In the genomic region with DNA sequence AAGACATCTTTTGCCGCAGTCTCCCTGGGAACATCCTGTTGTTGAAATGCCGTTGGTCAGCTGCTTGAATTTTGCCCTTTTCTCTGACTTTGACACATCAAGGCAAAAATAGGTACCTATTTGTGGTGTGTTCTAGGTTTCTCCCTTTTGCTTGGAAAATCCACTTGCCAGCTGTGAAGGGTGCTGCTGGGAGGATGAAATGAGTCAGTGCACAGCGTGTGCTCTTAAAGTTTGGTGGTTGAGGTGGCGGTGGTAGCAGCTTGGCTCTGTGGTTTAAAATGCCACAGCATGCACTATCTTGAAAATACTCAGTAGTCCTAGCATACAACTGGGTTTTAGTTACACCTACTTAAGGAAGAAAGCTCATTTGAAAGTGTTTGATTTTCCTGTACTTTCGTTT, we compare ENCODE assay signal across 9 cellular contexts.
DNase-seq lines count a peak whose midpoint lies in the region; ATAC-seq and TF ChIP-seq lines count a peak whose summit lies in the region.
"Had no signal": no experiment of that assay in that cellular context is flagged by ENCODE, and none has a peak within 500 bp of the region (broad histone marks: within the 10 kb centered on the region; RNA-seq: fewer than 3 reads in every experiment).

No MANE protein-coding gene starts in this region.

- 53 to 66% methylated on average over 5 of the region's 5 CpGs for WGBS in thyroid gland, 2 donors

- no peaks in the 10 kb centered on the region for H3K9me3 ChIP-seq in cardiac muscle cell (ENCODE audit: low read depth)
- no peaks in the 10 kb centered on the region for H3K9me3 ChIP-seq in thyroid gland

- TF ChIP-seq CTCF in cardiac muscle cell (IDR thresholded peaks at IDR 0.05; ENCODE audit: low read depth, low read length) (no peak), choroid plexus epithelial cell (conservative IDR thresholded peaks at IDR 0.05; ENCODE audit: low read depth, low read length) (no peak), thyroid gland (IDR thresholded peaks at IDR 0.05) (no peak)

- peak overlapping the region; percentile 96 for H3K4me3 Mint-ChIP-seq in natural killer cell treated with Interleukin-12 subunit alpha and Interleukin-12 subunit beta and Interleukin-15 and Interleukin-18, amount 100 ng/mL, for 72 hours

- H3K9me3 Mint-ChIP-seq in natural killer cell treated with Interleukin-12 subunit alpha and Interleukin-12 subunit beta and Interleukin-15 and Interleukin-18, amount 100 ng/mL, for 72 hours = no peaks in the 10 kb centered on the region

- H3K36me3 Mint-ChIP-seq in natural killer cell treated with Interleukin-12 subunit alpha and Interleukin-12 subunit beta and Interleukin-15 and Interleukin-18, amount 100 ng/mL, for 72 hours = peaks cover 4% of the 10 kb centered on the region

- H3K27ac ChIP-seq in cardiac muscle cell = peak overlapping the region; percentile 32
- H3K27ac ChIP-seq in thyroid gland = peak overlapping the region; percentile 45 to 88 (median 79)
- H3K27ac ChIP-seq: C4-2B had no signal

- no peak for TF ChIP-seq POLR2A in thyroid gland (IDR thresholded peaks at IDR 0.05)

- DNase-seq in cardiac muscle cell (ENCODE audit: low read depth in 1 of 2, low spot score in 1 of 2) (peak in 1 of 2 donors; percentile 72), cardiac septum (ENCODE audit: low spot score) (no peak), choroid plexus epithelial cell (ENCODE audit: low read depth) (peak; percentile 93), thyroid gland (peak; percentile 43 to 47), cerebellar cortex (ENCODE audit: low spot score) (no peak)
- peak; percentile 46 for DNase-seq in activated CD4-positive, CD25-positive, alpha-beta regulatory T cell treated with anti-CD3 and anti-CD28 coated beads, Interleukin-2, amount 50 U/mL, for 72 hours
- DNase-seq in natural killer cell treated with Interleukin-12 subunit alpha and Interleukin-12 subunit beta and Interleukin-15 and Interleukin-18, amount 100 ng/mL, for 72 hours (ENCODE audit: low spot score) = peak; percentile 89

- H3K27me3 ChIP-seq in cardiac muscle cell (no peaks in the 10 kb centered on the region), thyroid gland (no peaks in the 10 kb centered on the region)

- H3K4me1 Mint-ChIP-seq in natural killer cell treated with Interleukin-12 subunit alpha and Interleukin-12 subunit beta and Interleukin-15 and Interleukin-18, amount 100 ng/mL, for 72 hours (ENCODE audit: low read depth in 2 of 2) = peaks cover 66 to 73% of the 10 kb centered on the region in 2 donors

- no peaks in the 10 kb centered on the region for H3K36me3 ChIP-seq in cardiac muscle cell
- H3K36me3 ChIP-seq in thyroid gland = no peaks in the 10 kb centered on the region

- H3K4me1 ChIP-seq in cardiac muscle cell (ENCODE audit: low read depth) (peaks cover 28% of the 10 kb centered on the region), thyroid gland (peaks cover 32 to 52% of the 10 kb centered on the region in 2 donors)

- intact Hi-C loops in cardiac septum (cut with DNase I) (no loop called here), thyroid gland (cut with DNase I) (no loop called here)

- ATAC-seq in natural killer cell treated with Interleukin-12 subunit alpha and Interleukin-12 subunit beta and Interleukin-15 and Interleukin-18, amount 100 ng/mL, for 72 hours = peak; percentile 69 to 80
- ATAC-seq in HG03342 (IDR thresholded peaks at IDR 0.05; ENCODE audit: unreplicated experiment) = no peak

- peak overlapping the region; percentile 100 for H3K27ac Mint-ChIP-seq in natural killer cell treated with Interleukin-12 subunit alpha and Interleukin-12 subunit beta and Interleukin-15 and Interleukin-18, amount 100 ng/mL, for 72 hours

- H3K27me3 Mint-ChIP-seq in natural killer cell treated with Interleukin-12 subunit alpha and Interleukin-12 subunit beta and Interleukin-15 and Interleukin-18, amount 100 ng/mL, for 72 hours = no peaks in the 10 kb centered on the region

- H3K4me3 ChIP-seq in cardiac muscle cell = no peak overlapping the region
- no peak overlapping the region for H3K4me3 ChIP-seq in choroid plexus epithelial cell (ENCODE audit: low read depth, low read length)
- H3K4me3 ChIP-seq in thyroid gland (replicated peaks in 1 of 3) = no peak overlapping the region

Comparison
In these comparisons a context has a peak if more than half of its experiments do, and no peak if none do; other contexts are left out.
1. DNase-seq: peak in activated CD4-positive, CD25-positive, alpha-beta regulatory T cell treated with anti-CD3 and anti-CD28 coated beads, Interleukin-2, amount 50 U/mL, for 72 hours (single experiment), choroid plexus epithelial cell (single experiment), natural killer cell treated with Interleukin-12 subunit alpha and Interleukin-12 subunit beta and Interleukin-15 and Interleukin-18, amount 100 ng/mL, for 72 hours (single experiment) and thyroid gland (2 of 2); none in cardiac septum (single experiment) and cerebellar cortex (single experiment).